8 cellular contexts compared by ENCODE assay signal in the genomic region with DNA sequence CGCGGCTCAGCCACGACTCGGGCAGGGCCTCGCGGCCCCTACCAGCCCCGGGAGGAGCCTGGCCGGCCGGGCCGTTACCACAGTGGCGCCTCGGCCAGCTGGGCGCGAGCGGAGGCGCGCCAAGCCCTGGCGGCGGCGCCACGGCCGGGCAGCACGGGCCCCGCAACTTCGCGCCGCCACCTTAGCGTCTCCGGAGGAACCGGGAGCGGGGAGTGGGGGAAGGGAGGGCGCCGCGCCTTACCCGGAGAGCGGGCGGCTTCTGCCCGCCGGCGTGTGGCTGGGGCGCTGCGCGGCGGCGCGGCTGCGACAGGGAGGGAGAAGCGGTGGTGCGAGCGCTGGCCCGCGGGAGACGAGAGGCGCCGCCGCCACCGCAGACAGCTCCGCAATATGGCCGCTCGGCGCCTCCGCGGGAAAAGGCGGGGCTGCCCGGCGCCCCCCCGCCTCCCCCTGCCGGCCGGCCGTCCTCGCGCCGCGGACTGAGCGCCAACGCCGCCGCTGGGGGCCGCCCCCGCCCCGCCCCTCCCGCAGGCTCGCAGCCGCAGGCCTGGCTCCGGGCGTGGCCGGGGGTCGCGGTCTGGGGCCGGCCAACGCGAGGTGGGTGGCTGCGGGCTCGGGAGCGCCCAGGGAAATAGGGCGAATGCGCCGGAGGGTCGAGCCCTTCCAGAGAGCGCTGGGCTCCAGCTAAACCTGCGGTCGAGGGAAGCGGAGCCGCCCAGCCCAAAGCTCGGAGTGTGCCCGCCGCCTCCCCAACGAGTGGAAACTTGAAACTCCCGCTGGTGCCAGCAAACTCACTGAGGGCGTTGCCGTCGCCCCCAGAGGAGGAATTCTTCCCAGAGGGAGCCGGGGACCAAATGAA. TPM values are rescaled to one million over a fixed set of nuclear protein-coding genes. Genes with fewer than 3 reads are reported as not detected.
DNase-seq lines count a peak whose midpoint lies in the region; ATAC-seq lines count a peak whose summit lies in the region.

A gene (minus strand): TSS at position 389 of the 856 bp plus-strand sequence. CDS start 16,922 bp downstream, outside the sequence.

- ATAC-seq in GM18858 (IDR thresholded peaks at IDR 0.05; ENCODE audit: unreplicated experiment) = peak; percentile 64
- ATAC-seq in HG03060 (IDR thresholded peaks at IDR 0.05; ENCODE audit: low read depth, unreplicated experiment) = peak; percentile 25
- ATAC-seq in left colon = peak; percentile 77

- DNase-seq in AG08395 (ENCODE audit: low spot score) (peak; percentile 92), NCI-H2227 treated with DMSO at 0.1 percent for 48 hours (lab: John Stamatoyannopoulos, UW) (peak; percentile 68), dedifferentiated amniotic fluid mesenchymal stem cell (ENCODE audit: extremely low spot score) (peak; percentile 66), left colon (peak; percentile 48 to 66)
- peak; percentile 38 to 50 for DNase-seq in activated CD4-positive, alpha-beta T cell treated with anti-CD3 and anti-CD28 coated beads for 4 hours
- DNase-seq in stimulated activated CD4-positive, alpha-beta T cell treated with anti-CD3 and anti-CD28 coated beads, Interleukin-1b, Interleukin-23, amount 100 ng/mL, for 4 hours (ENCODE audit: low read depth in 2 of 2) = peak; percentile 27 to 60

- intact Hi-C loops in left colon (cut with DNase I, micrococcal nuclease) = no loop called here

RNA-seq across cellular contexts. Expression of the gene that starts here (rescaled TPM):
- 10 to 100 TPM; 16.4 to 18.4 TPM for total RNA-seq in left colon

Comparison
In these comparisons a context has a peak if more than half of its experiments do, and no peak if none do; other contexts are left out.
1. Peak in every context shown above with its lines: DNase-seq and ATAC-seq.
2. ATAC-seq: peak in every context shown above with its lines; median percentile 77 in left colon; 64 in GM18858; 25 in HG03060.